8 cellular contexts compared by ENCODE assay signal in the genomic region with DNA sequence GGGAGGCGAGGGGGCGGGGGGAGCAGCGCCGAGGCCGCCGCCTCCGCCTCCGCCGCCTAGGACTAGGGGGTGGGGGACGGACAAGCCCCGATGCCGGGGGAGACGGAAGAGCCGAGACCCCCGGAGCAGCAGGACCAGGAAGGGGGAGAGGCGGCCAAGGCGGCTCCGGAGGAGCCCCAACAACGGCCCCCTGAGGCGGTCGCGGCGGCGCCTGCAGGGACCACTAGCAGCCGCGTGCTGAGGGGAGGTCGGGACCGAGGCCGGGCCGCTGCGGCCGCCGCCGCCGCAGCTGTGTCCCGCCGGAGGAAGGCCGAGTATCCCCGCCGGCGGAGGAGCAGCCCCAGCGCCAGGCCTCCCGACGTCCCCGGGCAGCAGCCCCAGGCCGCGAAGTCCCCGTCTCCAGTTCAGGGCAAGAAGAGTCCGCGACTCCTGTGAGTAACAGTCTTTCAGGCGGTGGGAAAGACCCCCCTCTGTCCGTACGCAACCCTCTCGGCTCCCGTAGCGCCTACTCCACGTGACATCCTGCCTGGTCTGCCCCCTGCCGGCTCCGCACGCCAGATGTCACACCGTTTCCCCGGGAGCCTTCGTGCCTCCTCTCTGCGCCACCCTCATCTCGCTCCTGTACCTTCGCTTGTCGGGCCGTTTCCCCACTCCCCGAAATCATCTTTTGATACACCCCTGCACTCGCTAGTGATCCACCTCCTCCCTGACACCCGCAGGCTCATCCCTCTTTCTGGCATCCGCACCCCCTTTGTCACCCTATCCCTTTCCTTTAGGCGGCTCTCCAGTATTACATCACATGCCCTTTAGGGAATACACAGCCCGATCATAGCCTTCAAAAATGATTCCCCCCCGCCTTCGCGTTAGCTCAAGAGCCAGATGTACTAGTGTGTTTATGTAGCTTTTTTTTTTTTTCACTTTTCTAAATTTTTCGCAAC. TPM values are rescaled to one million over a fixed set of nuclear protein-coding genes. Genes with fewer than 3 reads are reported as not detected.
DNase-seq lines count a peak whose midpoint lies in the region; ATAC-seq and TF ChIP-seq lines count a peak whose summit lies in the region.

No MANE protein-coding gene starts in this region.

- no peaks in the 10 kb centered on the region for H3K36me3 ChIP-seq in kidney epithelial cell (ENCODE audit: control insufficient read depth, insufficient read depth, low read length)

- H3K4me3 ChIP-seq in kidney epithelial cell (ENCODE audit: low read depth, low read length) = peak overlapping the region; percentile 100

- peak; percentile 92 for TF ChIP-seq CTCF in kidney epithelial cell (IDR thresholded peaks at IDR 0.05; ENCODE audit: insufficient read depth, low read length, poor library complexity, severe bottlenecking)

- peak; percentile 29 for ATAC-seq in GM19025 (IDR thresholded peaks at IDR 0.05; ENCODE audit: low read depth, unreplicated experiment)
- peak; percentile 53 for ATAC-seq in HG03354 (IDR thresholded peaks at IDR 0.05; ENCODE audit: poor library complexity, severe bottlenecking, unreplicated experiment)

- DNase-seq in AG20443 (ENCODE audit: low spot score) (peak; percentile 88), NCI-H446 (lab: John Stamatoyannopoulos, UW) (peak; percentile 91 to 92), cerebellar nuclear complex (lab: John Stamatoyannopoulos, UW) (peak; percentile 12 to 40), kidney epithelial cell (ENCODE audit: low read depth) (no peak)
- DNase-seq in activated CD4-positive, CD25-positive, alpha-beta regulatory T cell treated with anti-CD3 and anti-CD28 coated beads, Interleukin-2, amount 50 U/mL, for 72 hours = peak; percentile 90
- peak; percentile 92 for DNase-seq in stimulated activated CD4-positive, alpha-beta T cell treated with anti-CD3 and anti-CD28 coated beads, Interleukin-15, amount 100 ng/mL, for 24 hours

- no peaks in the 10 kb centered on the region for H3K27me3 ChIP-seq in kidney epithelial cell (ENCODE audit: control insufficient read depth, insufficient read depth, low read length)

RNA-seq across cellular contexts. Expression of gene ZFP91, which starts 0.6 kb away (rescaled TPM):
- total RNA-seq in kidney epithelial cell = 37.1 and 38.6 TPM in 2 replicates

RNA-seq across cellular contexts. Expression of gene LPXN, which starts 3.8 kb away (rescaled TPM):
- 5.8 and 5.9 TPM in 2 replicates for total RNA-seq in kidney epithelial cell

RNA-seq across cellular contexts. Expression of gene CNTF, which starts 43.0 kb away (rescaled TPM):
- 0.96 and 1.1 TPM in 2 replicates for total RNA-seq in kidney epithelial cell
